15 cellular contexts compared by ENCODE assay signal in the genomic region with DNA sequence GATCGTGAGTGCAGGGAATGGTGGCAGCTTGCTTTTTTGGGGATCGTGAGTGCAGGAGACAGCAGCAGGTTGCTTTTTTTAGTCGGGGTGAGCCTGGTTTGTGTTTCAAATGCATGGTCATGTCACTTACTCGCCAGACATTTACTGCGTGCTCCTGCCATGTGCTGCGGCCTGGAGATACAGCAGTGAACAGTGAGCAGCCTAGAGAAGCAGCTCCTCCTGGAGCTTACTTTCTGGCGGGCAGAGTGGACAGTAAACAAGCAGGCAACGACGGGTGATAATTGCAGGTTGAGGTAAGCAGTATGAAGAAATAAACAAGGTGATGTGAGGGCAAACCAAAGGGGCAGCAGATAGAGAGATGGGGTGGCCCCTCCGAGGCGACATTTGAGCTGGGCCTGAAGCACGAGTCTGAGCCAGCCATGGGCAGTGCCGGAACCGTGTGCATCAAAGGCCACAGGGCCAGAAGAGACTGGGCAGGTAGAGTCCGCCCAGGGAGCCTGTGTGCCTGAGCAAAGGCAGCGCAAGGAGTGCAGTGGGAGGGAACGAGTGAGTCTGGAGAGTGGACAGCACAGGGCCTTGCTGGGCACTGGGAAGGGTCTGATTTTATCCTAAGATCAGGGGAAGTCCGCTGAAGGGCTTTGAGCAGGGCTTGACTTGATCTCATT. TPM values are rescaled to one million over a fixed set of nuclear protein-coding genes. Genes with fewer than 3 reads are reported as not detected.
DNase-seq lines count a peak whose midpoint lies in the region; ATAC-seq and TF ChIP-seq lines count a peak whose summit lies in the region.
"Had no signal": no experiment of that assay in that cellular context is flagged by ENCODE, and none has a peak within 500 bp of the region (broad histone marks: within the 10 kb centered on the region; RNA-seq: fewer than 3 reads in every experiment).

No MANE protein-coding gene starts in this region.

- no peak overlapping the region for H2BK15ac ChIP-seq in neuronal stem cell (ENCODE audit: low read length)

- no peaks in the 10 kb centered on the region for H3K36me3 ChIP-seq in breast epithelium
- peaks cover 0 to 14% of the 10 kb centered on the region in 2 donors for H3K36me3 ChIP-seq in gastroesophageal sphincter
- no peaks in the 10 kb centered on the region for H3K36me3 ChIP-seq in neuronal stem cell (replicated peaks in 1 of 2; ENCODE audit: control insufficient read depth in 2 of 2, insufficient read depth in 2 of 2, low read length in 2 of 2)

- no peak overlapping the region for H4K8ac ChIP-seq in neuronal stem cell (ENCODE audit: low read depth, low read length)

- no peak overlapping the region for H4K91ac ChIP-seq in neuronal stem cell (ENCODE audit: low read depth, low read length, poor library complexity)

- H3K4me3 Mint-ChIP-seq in MCF 10A (ENCODE audit: unreplicated experiment), result no peak overlapping the region
- H3K4me3 Mint-ChIP-seq: activated naive CD4-positive, alpha-beta T cell treated with anti-CD3 and anti-CD28 coated beads, Interleukin-2, amount 50 U/mL, for 24 hours had no signal

- H3K27me3 ChIP-seq in breast epithelium (no peaks in the 10 kb centered on the region), gastroesophageal sphincter (no peaks in the 10 kb centered on the region), neuronal stem cell (ENCODE audit: control insufficient read depth in 3 of 3, insufficient read depth in 3 of 3, low read depth in 1 of 3, low read length in 3 of 3) (no peaks in the 10 kb centered on the region)
- H3K27me3 ChIP-seq: hepatocyte, left lung had no signal

- H3K9ac ChIP-seq in neuronal stem cell (ENCODE audit: low read depth, low read length, poor library complexity), result peak overlapping the region; percentile 55

- no peak overlapping the region for H2BK5ac ChIP-seq in neuronal stem cell (ENCODE audit: low read length)

- no peaks in the 10 kb centered on the region for H3K79me1 ChIP-seq in neuronal stem cell (ENCODE audit: low read depth, low read length)

- peak overlapping the region; percentile 87 for H3K18ac ChIP-seq in neuronal stem cell (ENCODE audit: low read length)

- H3K4me1 ChIP-seq in breast epithelium, result peaks cover 6 to 20% of the 10 kb centered on the region in 2 donors
- H3K4me1 ChIP-seq in gastroesophageal sphincter, result peaks cover 24 to 100% (median 52%) of the 10 kb centered on the region in 3 donors
- peaks cover 0 to 5% of the 10 kb centered on the region in 2 donors for H3K4me1 ChIP-seq in neuronal stem cell (ENCODE audit: control insufficient read depth in 2 of 2, insufficient read depth in 1 of 2, low read depth in 1 of 2, low read length in 2 of 2)

- no peak overlapping the region for H2BK120ac ChIP-seq in neuronal stem cell (ENCODE audit: low read depth, low read length)

- no peak overlapping the region for H2AFZ ChIP-seq in neuronal stem cell (ENCODE audit: low read length)
- H2AFZ ChIP-seq: hepatocyte had no signal

- no peak overlapping the region for H3K27ac ChIP-seq in breast epithelium
- H3K27ac ChIP-seq in gastroesophageal sphincter, result peak overlapping the region; percentile 84 to 98 (median 90)
- no peak overlapping the region for H3K27ac ChIP-seq in neuronal stem cell (replicated peaks; ENCODE audit: low read length)
- H3K27ac ChIP-seq: SK-N-MC had no signal

- H3K27ac Mint-ChIP-seq in MCF 10A (ENCODE audit: low read depth, unreplicated experiment), result peak overlapping the region; percentile 52
- H3K27ac Mint-ChIP-seq: activated naive CD4-positive, alpha-beta T cell treated with anti-CD3 and anti-CD28 coated beads, Interleukin-2, amount 50 U/mL, for 24 hours had no signal

- DNase-seq in MCF 10A (ENCODE audit: unreplicated experiment), result no peak
- DNase-seq in breast epithelium (ENCODE audit: low spot score in 2 of 2), result no peak
- DNase-seq in neuronal stem cell (ENCODE audit: low spot score), result no peak
- no peak for DNase-seq in GDM1 (lab: John Stamatoyannopoulos, UW)
- DNase-seq: DMS 273 treated with DMSO at 0.1 percent for 48 hours; left lung; NCI-H2171; stimulated activated naive CD8-positive, alpha-beta T cell treated with anti-CD3 and anti-CD28 coated beads, Interleukin-15, Interleukin-2, amounts not matched to agents 100 U/mL and 50 U/mL, for 24 hours had no signal

- no peak overlapping the region for H2BK12ac ChIP-seq in neuronal stem cell (ENCODE audit: low read length)

- TF ChIP-seq POLR2A in breast epithelium (IDR thresholded peaks at IDR 0.05) (no peak), gastroesophageal sphincter (IDR thresholded peaks at IDR 0.05) (no peak)

- no peak overlapping the region for H3K14ac ChIP-seq in neuronal stem cell (ENCODE audit: low read length)

- no peak overlapping the region for H3K4me3 ChIP-seq in breast epithelium
- no peak overlapping the region for H3K4me3 ChIP-seq in gastroesophageal sphincter
- H3K4me3 ChIP-seq in neuronal stem cell (ENCODE audit: low read length in 2 of 2), result no peak overlapping the region
- H3K4me3 ChIP-seq: hepatocyte, left lung, SK-N-MC had no signal

- no peak overlapping the region for H2AK5ac ChIP-seq in neuronal stem cell (ENCODE audit: low read depth, low read length)

- no peak for ATAC-seq in gastroesophageal sphincter
- no peak for ATAC-seq in HG02642 (IDR thresholded peaks at IDR 0.05; ENCODE audit: poor library complexity, unreplicated experiment)
- no peak for ATAC-seq in GM18858 (IDR thresholded peaks at IDR 0.05; ENCODE audit: unreplicated experiment)
- no peak for ATAC-seq in HG03469 (IDR thresholded peaks at IDR 0.05; ENCODE audit: unreplicated experiment)
- ATAC-seq: left lung; stimulated activated naive CD8-positive, alpha-beta T cell treated with anti-CD3 and anti-CD28 coated beads, Interleukin-15, Interleukin-2, amounts not matched to agents 100 U/mL and 50 U/mL, for 24 hours had no signal

- H3K9me3 ChIP-seq in breast epithelium, result no peaks in the 10 kb centered on the region
- no peaks in the 10 kb centered on the region for H3K9me3 ChIP-seq in gastroesophageal sphincter
- H3K9me3 ChIP-seq in neuronal stem cell (replicated peaks in 1 of 2; ENCODE audit: control insufficient read depth in 2 of 2, insufficient read depth in 1 of 2, low read depth in 1 of 2, low read length in 2 of 2), result no peaks in the 10 kb centered on the region
- H3K9me3 ChIP-seq: left lung had no signal

- TF ChIP-seq CTCF in MCF 10A (IDR thresholded peaks at IDR 0.05; ENCODE audit: unreplicated experiment) (no peak), breast epithelium (IDR thresholded peaks at IDR 0.05) (no peak), gastroesophageal sphincter (IDR thresholded peaks at IDR 0.05) (peak in 1 of 4 experiments; percentile 20)

- 44 to 60% methylated on average over 3 to 15 of the region's 18 CpGs for WGBS in gastroesophageal sphincter (ENCODE audit: low coverage in 1 of 2), 2 donors
- WGBS in neuronal stem cell (ENCODE audit: extremely low coverage in 2 of 2, insufficient read length in 2 of 2, insufficient replicate concordance in 1 of 2), 2 donors, result no CpG with 5 or more reads among the region's 18 CpGs

- no peaks in the 10 kb centered on the region for H3K27me3 Mint-ChIP-seq in MCF 10A (ENCODE audit: insufficient read depth, unreplicated experiment)
- H3K27me3 Mint-ChIP-seq: activated naive CD4-positive, alpha-beta T cell treated with anti-CD3 and anti-CD28 coated beads, Interleukin-2, amount 50 U/mL, for 24 hours had no signal

- H3K4me1 Mint-ChIP-seq in MCF 10A (ENCODE audit: insufficient read depth, unreplicated experiment), result peaks cover 9% of the 10 kb centered on the region

- H3K4ac ChIP-seq in neuronal stem cell (ENCODE audit: low read length), result no peak overlapping the region

- H3K4me2 ChIP-seq in neuronal stem cell (ENCODE audit: insufficient read depth, low read length, poor library complexity, severe bottlenecking), result no peak overlapping the region
- H3K4me2 ChIP-seq: hepatocyte had no signal

- no peak overlapping the region for H3K23ac ChIP-seq in neuronal stem cell (ENCODE audit: low read depth, low read length, poor library complexity)

- H3K36me3 Mint-ChIP-seq in MCF 10A (ENCODE audit: insufficient read depth, unreplicated experiment), result peaks cover 88% of the 10 kb centered on the region

- no peaks in the 10 kb centered on the region for H3K9me3 Mint-ChIP-seq in MCF 10A (ENCODE audit: unreplicated experiment)
- H3K9me3 Mint-ChIP-seq: activated naive CD4-positive, alpha-beta T cell treated with anti-CD3 and anti-CD28 coated beads, Interleukin-2, amount 50 U/mL, for 24 hours had no signal

- CTCF ChIA-PET in MCF 10A (lab: Yijun Ruan, JAX), result interaction anchor here (10.8 kb wide), 1 partner anchor 12 kb away, joined by 109 read pairs; no protein-coding TSS in a partner anchor

- POLR2A ChIA-PET in MCF 10A (lab: Yijun Ruan, JAX), result interaction anchor here (1.6 kb wide), 1 partner anchor 13 kb away, joined by 4 read pairs; no protein-coding TSS in a partner anchor

- BruUV-seq in MCF 10A (replicated peaks; lab: Mats Ljungman, UMichigan), result no TSS peak

- intact Hi-C loops in MCF 10A (cut with micrococcal nuclease), result no loop called here
- intact Hi-C loops in breast epithelium (cut with DNase I; ENCODE audit: low total_unique reads), result loop anchor here (10.0 kb wide), 1 partner anchor 55 kb away; no protein-coding TSS in a partner anchor

- TF ChIP-seq EP300 in gastroesophageal sphincter (IDR thresholded peaks at IDR 0.05), result no peak

RNA-seq across cellular contexts. Expression of gene RASA2, which starts 57.3 kb away (rescaled TPM):
- 15.8 and 19.5 TPM in 2 replicates for total RNA-seq in MCF 10A (2022)
- total RNA-seq in breast epithelium, result 10 to 100 TPM; 15.2 to 43.2 (median 22.0) TPM
- total RNA-seq in gastroesophageal sphincter, result 10 to 100 TPM; 10.6 to 15.5 (median 14.8) TPM
- polyA plus RNA-seq in neuronal stem cell (2013, experiment 1 of 2), result 13.3 TPM
- polyA plus RNA-seq in neuronal stem cell (2013, experiment 2 of 2), result 14.7 TPM

Comparison
In these comparisons a context has a peak if more than half of its experiments do, and no peak if none do; other contexts are left out.
1. H3K27ac ChIP-seq: peak in gastroesophageal sphincter (4 of 4); none in breast epithelium (0 of 2) and neuronal stem cell (single experiment).